In genomic region chr16:85571813-85572619, GRCh38 we compare ENCODE assay signal across 10 cellular contexts. TPM values are rescaled to one million over a fixed set of nuclear protein-coding genes. Genes with fewer than 3 reads are reported as not detected.
DNase-seq lines count a peak whose midpoint lies in the region; ATAC-seq and TF ChIP-seq lines count a peak whose summit lies in the region.
"Had no signal": no experiment of that assay in that cellular context is flagged by ENCODE, and none has a peak within 500 bp of the region (broad histone marks: within the 10 kb centered on the region; RNA-seq: fewer than 3 reads in every experiment).

No MANE protein-coding gene starts in this region.

- peaks cover 34% of the 10 kb centered on the region for H3K4me1 Mint-ChIP-seq in T-helper 1 cell treated with Interleukin-12 subunit alpha and Interleukin-12 subunit beta and Interleukin-4 antibody, amounts not matched to agents 30 μg/mL and 1 μg/mL, for 36 hours (ENCODE audit: low read depth)

- H3K4me2 ChIP-seq in DND-41 (ENCODE audit: insufficient read depth, low read length), result no peak overlapping the region

- ATAC-seq in DND-41 (ENCODE audit: insufficient read depth, low read depth) (no peak), HG03135 (IDR thresholded peaks at IDR 0.05; ENCODE audit: unreplicated experiment) (peak; percentile 8), HG03457 (IDR thresholded peaks at IDR 0.05; ENCODE audit: unreplicated experiment) (no peak)

- TF ChIP-seq CTCF in DND-41 (IDR thresholded peaks at IDR 0.05; ENCODE audit: borderline replicate concordance, extremely low read depth, low read length, poor library complexity, severe bottlenecking), result no peak
- no peak for TF ChIP-seq CTCF in BE2C (IDR thresholded peaks at IDR 0.05; ENCODE audit: low read depth, low read length)

- DNase-seq in DND-41 (peak; percentile 57), DMS 273 (lab: John Stamatoyannopoulos, UW; ENCODE audit: unreplicated experiment) (no peak), BE2C (no peak)
- no peak for DNase-seq in stimulated activated naive CD4-positive, alpha-beta T cell treated with Interleukin-2 at 50 U/mL for 16 hours (lab: John Stamatoyannopoulos, UW)
- DNase-seq: DMS79, foreskin melanocyte had no signal

- H3K27me3 Mint-ChIP-seq in T-helper 1 cell treated with Interleukin-12 subunit alpha and Interleukin-12 subunit beta and Interleukin-4 antibody, amounts not matched to agents 30 μg/mL and 1 μg/mL, for 36 hours (ENCODE audit: low read depth), result no peaks in the 10 kb centered on the region

- H3K36me3 Mint-ChIP-seq in T-helper 1 cell treated with Interleukin-12 subunit alpha and Interleukin-12 subunit beta and Interleukin-4 antibody, amounts not matched to agents 30 μg/mL and 1 μg/mL, for 36 hours (ENCODE audit: low read depth), result peaks cover 12% of the 10 kb centered on the region

- no peak overlapping the region for H3K4me3 Mint-ChIP-seq in T-helper 1 cell treated with Interleukin-12 subunit alpha and Interleukin-12 subunit beta and Interleukin-4 antibody, amounts not matched to agents 30 μg/mL and 1 μg/mL, for 36 hours

- H3K9me3 Mint-ChIP-seq in T-helper 1 cell treated with Interleukin-12 subunit alpha and Interleukin-12 subunit beta and Interleukin-4 antibody, amounts not matched to agents 30 μg/mL and 1 μg/mL, for 36 hours, result peaks cover 6% of the 10 kb centered on the region

- no peak overlapping the region for H3K4me3 ChIP-seq in DND-41 (ENCODE audit: low read depth in 1 of 2, low read length in 2 of 2)
- no peak overlapping the region for H3K4me3 ChIP-seq in muscle layer of colon (ENCODE audit: low read depth in 1 of 2, low read length in 2 of 2)
- no peak overlapping the region for H3K4me3 ChIP-seq in BE2C (ENCODE audit: low read depth, low read length)

- H3K4me1 ChIP-seq in DND-41 (ENCODE audit: insufficient read depth, low read length) (peaks cover 40% of the 10 kb centered on the region), muscle layer of colon (ENCODE audit: insufficient read depth, low read length) (peaks cover 72% of the 10 kb centered on the region), BE2C (peaks cover 31% of the 10 kb centered on the region)

- H3K36me3 ChIP-seq in DND-41 (ENCODE audit: insufficient read depth, low read length) (peaks cover 42% of the 10 kb centered on the region), muscle layer of colon (ENCODE audit: insufficient read depth, low read length) (no peaks in the 10 kb centered on the region), BE2C (0 out of 2 replicates have a peak, but pooled peaks cover 8% of the 10 kb centered on the region)

- peaks cover 92% of the 10 kb centered on the region for H4K20me1 ChIP-seq in DND-41 (ENCODE audit: insufficient read depth, low read length)

- H3K27ac ChIP-seq in DND-41 (ENCODE audit: low read length), result peak overlapping the region; percentile 67
- H3K27ac ChIP-seq in muscle layer of colon (ENCODE audit: low read depth, low read length), result peak overlapping the region; percentile 61

- H3K27me3 ChIP-seq in DND-41 (ENCODE audit: insufficient read depth, low read length, poor library complexity) (no peaks in the 10 kb centered on the region), muscle layer of colon (ENCODE audit: control insufficient read depth in 1 of 2, insufficient read depth in 2 of 2, low read length in 2 of 2) (no peaks in the 10 kb centered on the region), BE2C (no peaks in the 10 kb centered on the region)

- H3K9ac ChIP-seq in DND-41 (ENCODE audit: low read depth, low read length) (no peak overlapping the region), muscle layer of colon (ENCODE audit: low read length) (no peak overlapping the region)

- H3K9me3 ChIP-seq in DND-41 (ENCODE audit: insufficient read depth, low read length, severe bottlenecking), result peaks cover 7% of the 10 kb centered on the region
- no peaks in the 10 kb centered on the region for H3K9me3 ChIP-seq in muscle layer of colon (ENCODE audit: low read length)
- no peaks in the 10 kb centered on the region for H3K9me3 ChIP-seq in BE2C

- H2AFZ ChIP-seq in DND-41 (ENCODE audit: low read depth, low read length), result no peak overlapping the region

- H3K27ac Mint-ChIP-seq in T-helper 1 cell treated with Interleukin-12 subunit alpha and Interleukin-12 subunit beta and Interleukin-4 antibody, amounts not matched to agents 30 μg/mL and 1 μg/mL, for 36 hours, result peak overlapping the region; percentile 33

- peaks cover 100% of the 10 kb centered on the region for H3K79me2 ChIP-seq in DND-41 (ENCODE audit: insufficient read depth, low read length)

RNA-seq across cellular contexts. Expression of gene GSE1, which starts 41.1 kb away (rescaled TPM):
- polyA plus RNA-seq in BE2C (2012; ENCODE audit: insufficient read depth, insufficient read length, low read depth), result 134 TPM
